In the genomic region with DNA sequence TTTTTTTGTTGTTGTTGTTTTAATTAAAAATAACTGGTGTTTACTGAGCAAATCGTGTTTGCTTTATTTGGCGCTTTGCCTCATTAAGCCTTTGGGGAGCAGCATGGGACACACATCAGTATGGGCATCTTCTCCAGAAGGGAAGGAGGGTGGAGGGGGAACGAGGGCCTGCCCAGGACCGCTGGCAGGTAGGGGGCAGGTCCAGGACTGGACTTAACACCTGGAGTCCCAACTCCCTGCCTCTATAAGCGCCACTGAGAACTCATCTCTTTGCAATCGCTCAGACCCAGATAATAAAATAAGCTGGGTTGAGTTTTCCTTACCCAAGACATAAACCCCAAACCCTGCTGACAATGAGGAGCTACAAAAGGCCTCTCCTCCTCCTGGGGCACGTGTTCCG, we compare ENCODE assay signal across 8 cellular contexts. TPM values are rescaled to one million over a fixed set of nuclear protein-coding genes. Genes with fewer than 3 reads are reported as not detected.
DNase-seq lines count a peak whose midpoint lies in the region; ATAC-seq and TF ChIP-seq lines count a peak whose summit lies in the region.

No MANE protein-coding gene starts in this region.

- H3K27me3 ChIP-seq in heart right ventricle (no peaks in the 10 kb centered on the region), uterus (no peaks in the 10 kb centered on the region)

- peak in 2 of 8 donors; percentile 10 to 21 for ATAC-seq in heart right ventricle
- no peak for ATAC-seq in Right ventricle myocardium inferior
- ATAC-seq in GM21526 (IDR thresholded peaks at IDR 0.05; ENCODE audit: low FRiP score, unreplicated experiment): no peak
- no peak for ATAC-seq in HG03457 (IDR thresholded peaks at IDR 0.05; ENCODE audit: unreplicated experiment)

- H3K36me3 ChIP-seq in heart right ventricle: no peaks in the 10 kb centered on the region
- H3K36me3 ChIP-seq in uterus: no peaks in the 10 kb centered on the region

- H3K27me3 Mint-ChIP-seq in mesothelial cell of epicardium (ENCODE audit: low read depth): peaks cover 39% of the 10 kb centered on the region

- H3K4me1 Mint-ChIP-seq in mesothelial cell of epicardium: peaks cover 34% of the 10 kb centered on the region

- peak overlapping the region; percentile 67 to 93 (median 88) for H3K27ac ChIP-seq in heart right ventricle
- H3K27ac ChIP-seq in angular gyrus (ENCODE audit: low read depth, low read length): peak overlapping the region; percentile 88
- H3K27ac ChIP-seq in uterus: peak overlapping the region; percentile 73 to 79

- 36 to 42% methylated on average over 8 of the region's 8 CpGs for WGBS in heart right ventricle, 2 donors

- H3K9me3 ChIP-seq in heart right ventricle (no peaks in the 10 kb centered on the region), uterus (no peaks in the 10 kb centered on the region)

- H3K4me3 ChIP-seq in heart right ventricle (peak overlapping the region in 9 of 10 donors; percentile 42 to 69 (median 56)), uterus (peak overlapping the region in 1 of 2 donors; percentile 14)

- TF ChIP-seq POLR2A in uterus (IDR thresholded peaks at IDR 0.05): no peak

- intact Hi-C loops in heart right ventricle (cut with DNase I) (no loop called here), Right ventricle myocardium inferior (cut with DNase I) (loop anchor here (10.0 kb wide), 1 partner anchor 291 kb away; no protein-coding TSS in a partner anchor), uterus (cut with DNase I; ENCODE audit: low total_unique reads) (no loop called here)

- no peaks in the 10 kb centered on the region for H3K36me3 Mint-ChIP-seq in mesothelial cell of epicardium

- H3K4me1 ChIP-seq in heart right ventricle: peaks cover 51 to 99% (median 96%) of the 10 kb centered on the region in 9 donors
- peaks cover 0 to 17% of the 10 kb centered on the region in 2 donors for H3K4me1 ChIP-seq in uterus

- TF ChIP-seq CTCF in heart right ventricle (IDR thresholded peaks at IDR 0.05): no peak
- TF ChIP-seq CTCF in mesothelial cell of epicardium (IDR thresholded peaks at IDR 0.05; ENCODE audit: unreplicated experiment): no peak
- TF ChIP-seq CTCF in uterus (IDR thresholded peaks at IDR 0.05): no peak

- DNase-seq in heart right ventricle (no peak), Right ventricle myocardium inferior (ENCODE audit: missing footprints) (no peak), mesothelial cell of epicardium (ENCODE audit: low spot score in 2 of 2, unreplicated experiment in 2 of 2) (no peak), uterus (no peak), DMS153 treated with DMSO at 0.1 percent for 48 hours (lab: John Stamatoyannopoulos, UW; ENCODE audit: unreplicated experiment) (no peak)

- H3K27ac Mint-ChIP-seq in mesothelial cell of epicardium: peak overlapping the region; percentile 25

- H3K9me3 Mint-ChIP-seq in mesothelial cell of epicardium: no peaks in the 10 kb centered on the region

- H3K4me3 Mint-ChIP-seq in mesothelial cell of epicardium: no peak overlapping the region

RNA-seq across cellular contexts. Expression of a gene that starts 15.1 kb away (rescaled TPM):
- total RNA-seq in heart right ventricle (10 to 100 TPM in 7 of 10 donors, 1 to 10 TPM in 3; 5.5 to 26.2 (median 14.6) TPM), Right ventricle myocardium inferior (9.0 TPM), mesothelial cell of epicardium (4.2 to 4.4 TPM (median 4.3 TPM) in 3 replicates), uterus (10 to 100 TPM; 11.8 to 51.7 (median 18.4) TPM)
- polyA plus RNA-seq in heart right ventricle: 10 to 100 TPM; 11.6 to 19.4 TPM
